8 cellular contexts compared by ENCODE assay signal in the genomic region with DNA sequence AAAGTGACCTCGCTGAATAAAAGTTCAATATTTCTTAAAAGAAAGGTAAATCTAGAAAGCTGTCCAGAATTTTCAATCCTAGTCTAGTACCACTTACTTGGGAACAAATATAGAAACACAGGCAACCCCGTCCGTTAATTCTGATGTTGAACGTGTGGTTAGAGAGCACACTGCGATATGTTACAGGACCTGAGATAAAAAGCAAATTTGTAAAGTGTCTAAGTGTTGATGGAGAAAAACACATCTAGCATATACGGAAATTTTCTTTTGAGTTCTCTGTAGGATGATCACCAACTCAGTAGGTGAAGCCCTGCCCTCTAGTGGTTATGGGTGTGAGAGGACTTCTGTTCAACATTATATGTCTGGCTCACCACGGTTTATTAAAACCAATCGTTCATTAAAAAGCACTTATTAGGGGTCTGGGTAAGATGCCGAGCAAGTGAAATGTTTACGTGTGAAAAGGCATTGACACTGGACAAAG. TPM values are rescaled to one million over a fixed set of nuclear protein-coding genes. Genes with fewer than 3 reads are reported as not detected.
DNase-seq lines count a peak whose midpoint lies in the region; ATAC-seq and TF ChIP-seq lines count a peak whose summit lies in the region.

No MANE protein-coding gene starts in this region.

- dilution Hi-C loops in mammary epithelial cell (cut with HindIII; ENCODE audit: low sequenced_read_pairs), result no loop called here

- under 1% methylated on average over 10 of the region's 10 CpGs for whole genome bisulfite sequencing in mammary epithelial cell (ENCODE audit: low coverage, missing lambda C conversion rate)
- 2 to 5% (median 4%) methylated on average over 10 of the region's 10 CpGs for WGBS in spleen, 5 donors

- peaks cover 4 to 18% (median 5%) of the 10 kb centered on the region in 3 donors for H3K27me3 Mint-ChIP-seq in immature natural killer cell (ENCODE audit: low read depth in 3 of 3)

- CTCF ChIA-PET in mammary epithelial cell (lab: Charles Lee; ENCODE audit: low non-redundant PET), result interaction anchor here (0.6 to 1.4 kb wide), 3 partner anchors 79 to 134 kb away, joined by 3 to 15 read pairs (median 4); no protein-coding TSS in a partner anchor

- TF ChIP-seq CTCF in 22Rv1 (IDR thresholded peaks at IDR 0.05) (peak; percentile 89), mammary epithelial cell (conservative IDR thresholded peaks at IDR 0.05 in 1 of 2, IDR thresholded peaks at IDR 0.05 in 1 of 2; ENCODE audit: extremely low read depth in 1 of 2, insufficient read depth in 1 of 2, low read depth in 1 of 2, low read length in 2 of 2) (peak; percentile 86 to 97), spleen (IDR thresholded peaks at IDR 0.05 in 8 of 11, conservative IDR thresholded peaks at IDR 0.05 in 3 of 11) (peak; percentile 43 to 86 (median 80))

- H3K4me1 Mint-ChIP-seq in immature natural killer cell, result peaks cover 29 to 48% of the 10 kb centered on the region in 2 donors

- peak overlapping the region; percentile 98 to 99 (median 99) for H3K27ac Mint-ChIP-seq in immature natural killer cell

- H3K79me2 ChIP-seq in mammary epithelial cell (ENCODE audit: insufficient read depth, low read length), result peaks cover 41% of the 10 kb centered on the region

- no TSS peak for BruUV-seq in mammary epithelial cell (replicated peaks; lab: Mats Ljungman, UMichigan)

- H3K4me3 ChIP-seq in mammary epithelial cell (replicated peaks in 1 of 3; ENCODE audit: insufficient read depth in 1 of 3, low read depth in 2 of 3, low read length in 3 of 3) (peak overlapping the region; percentile 51 to 79 (median 77)), spleen (peak overlapping the region; percentile 69 to 86 (median 76))

- H3K9ac ChIP-seq in mammary epithelial cell (ENCODE audit: insufficient read depth, low read length), result peak overlapping the region; percentile 95

- H3K4me1 ChIP-seq in mammary epithelial cell (ENCODE audit: insufficient read depth, low read length), result peaks cover 13% of the 10 kb centered on the region
- H3K4me1 ChIP-seq in spleen, result peaks cover 4 to 39% (median 33%) of the 10 kb centered on the region in 6 donors

- peak; percentile 44 to 71 for DNase-seq in NCI-H1930 (lab: John Stamatoyannopoulos, UW)
- DNase-seq in T-helper 22 cell (ENCODE audit: low read depth), result peak; percentile 39
- DNase-seq in mammary epithelial cell, result peak; percentile 74
- peak; percentile 65 to 72 (median 71) for DNase-seq in immature natural killer cell
- no peak for DNase-seq in spleen

- no peaks in the 10 kb centered on the region for H3K9me3 Mint-ChIP-seq in immature natural killer cell

- H4K20me1 ChIP-seq in mammary epithelial cell (ENCODE audit: insufficient read depth, low read length), result no peaks in the 10 kb centered on the region

- in situ Hi-C loops in mammary epithelial cell (cut with MboI; ENCODE audit: low sequenced_read_pairs in 2 of 2), result loop anchor here (5.0 kb wide), 1 partner anchor 130 kb away; no protein-coding TSS in a partner anchor

- H3K4me3 Mint-ChIP-seq in immature natural killer cell, result peak overlapping the region; percentile 96 to 98 (median 97)

- peak overlapping the region; percentile 92 for H3K4me2 ChIP-seq in mammary epithelial cell (ENCODE audit: insufficient read depth, low read depth, low read length)

- H3K9me3 ChIP-seq in mammary epithelial cell (replicated peaks; ENCODE audit: insufficient read depth, low read length), result no peaks in the 10 kb centered on the region
- no peaks in the 10 kb centered on the region for H3K9me3 ChIP-seq in spleen

- peaks cover 0 to 9% (median 0%) of the 10 kb centered on the region in 3 donors for H3K36me3 Mint-ChIP-seq in immature natural killer cell

- H3K36me3 ChIP-seq in mammary epithelial cell (ENCODE audit: insufficient read depth, low read length) (no peaks in the 10 kb centered on the region), spleen (no peaks in the 10 kb centered on the region)

- peak overlapping the region; percentile 97 for H2AFZ ChIP-seq in mammary epithelial cell (ENCODE audit: low read depth, low read length)

- H3K27me3 ChIP-seq in mammary epithelial cell (ENCODE audit: insufficient read depth, low read length) (no peaks in the 10 kb centered on the region), spleen (replicated peaks in 1 of 7) (no peaks in the 10 kb centered on the region)

- intact Hi-C loops in mammary epithelial cell (cut with micrococcal nuclease), result loop anchor here (1.0 to 10.0 kb wide), 6 partner anchors 42 to 1142 kb away; partner anchors contain the start of genes ASTE1, CPNE4 and NEK11
- intact Hi-C loops in spleen (cut with DNase I; ENCODE audit: low total_unique reads), result loop anchor here (5.0 kb wide), 1 partner anchor 130 kb away; no protein-coding TSS in a partner anchor

- H3K27ac ChIP-seq in 22Rv1 (peak overlapping the region; percentile 85), mammary epithelial cell (ENCODE audit: insufficient read depth, low read depth, low read length) (peak overlapping the region; percentile 89), spleen (peak overlapping the region; percentile 97 to 99 (median 98))

- no peak for TF ChIP-seq POLR2A in spleen (IDR thresholded peaks at IDR 0.05)

- ATAC-seq in GM18498 (IDR thresholded peaks at IDR 0.05; ENCODE audit: unreplicated experiment) (peak; percentile 42), HG03025 (IDR thresholded peaks at IDR 0.05; ENCODE audit: low FRiP score, unreplicated experiment) (peak; percentile 25)

RNA-seq across cellular contexts. Expression of gene ATP2C1, which starts 1.1 kb away (rescaled TPM):
- total RNA-seq in mammary epithelial cell, result 100 to 1,000 TPM; 111 to 116 TPM
- polyA plus RNA-seq in mammary epithelial cell, result 72.5 TPM
- 93.4 TPM for polyA minus RNA-seq in mammary epithelial cell
- 10 to 100 TPM in 2 of 3 donors, 1 to 10 TPM in 1; 7.7 to 14.0 (median 13.8) TPM for polyA plus RNA-seq in immature natural killer cell
- 10 to 100 TPM; 42.2 to 59.7 (median 51.7) TPM for total RNA-seq in spleen
- 10 to 100 TPM; 11.9 to 16.3 (median 13.1) TPM for polyA plus RNA-seq in spleen
